Comparison of ENCODE assay signal across 8 cellular contexts in genomic region chr1:228500901-228501871, GRCh38. TPM values are rescaled to one million over a fixed set of nuclear protein-coding genes. Genes with fewer than 3 reads are reported as not detected.
DNase-seq lines count a peak whose midpoint lies in the region; ATAC-seq lines count a peak whose summit lies in the region.

No MANE protein-coding gene starts in this region.

- peaks cover 2% of the 10 kb centered on the region for H3K27me3 Mint-ChIP-seq in memory B cell

- H3K9me3 Mint-ChIP-seq in memory B cell, result no peaks in the 10 kb centered on the region

- H3K27ac Mint-ChIP-seq in memory B cell, result peak overlapping the region; percentile 81

- H3K4me3 Mint-ChIP-seq in memory B cell, result peak overlapping the region; percentile 83

- DNase-seq in CMK (ENCODE audit: low read depth) (peak; percentile 77), NCI-H82 (lab: John Stamatoyannopoulos, UW) (peak; percentile 91), dermis microvascular lymphatic vessel endothelial cell (ENCODE audit: low read depth in 2 of 2) (peak; percentile 70 to 82), memory B cell (ENCODE audit: low spot score in 2 of 2) (peak; percentile 79 to 87)
- peak; percentile 84 to 87 for DNase-seq in activated CD4-positive, alpha-beta T cell treated with anti-CD3 and anti-CD28 coated beads, Interleukin-2, amount 50 U/mL, for 4 hours
- peak; percentile 82 for DNase-seq in stimulated activated CD8-positive, alpha-beta memory T cell treated with anti-CD3 and anti-CD28 coated beads, Interleukin-15, amount 100 ng/mL, for 1 hour (ENCODE audit: low read depth)

- H3K4me1 Mint-ChIP-seq in memory B cell, result peaks cover 17% of the 10 kb centered on the region

- ATAC-seq in GM19455 (IDR thresholded peaks at IDR 0.05; ENCODE audit: unreplicated experiment), result peak; percentile 96
- peak; percentile 87 for ATAC-seq in HG03558 (IDR thresholded peaks at IDR 0.05; ENCODE audit: extremely low read depth, unreplicated experiment)
- ATAC-seq in memory B cell (ENCODE audit: low read depth), result peak; percentile 90

- peaks cover 16% of the 10 kb centered on the region for H3K36me3 Mint-ChIP-seq in memory B cell

RNA-seq across cellular contexts. Expression of gene RNF187, which starts 14.0 kb away (rescaled TPM):
- 28.9 and 39.8 TPM in 2 replicates for total RNA-seq in dermis microvascular lymphatic vessel endothelial cell

Comparison
In these comparisons a context has a peak if more than half of its experiments do, and no peak if none do; other contexts are left out.
1. Peak in every context shown above with its lines: DNase-seq and ATAC-seq.